In genomic region chr1:94503153-94503552, GRCh38 we compare ENCODE assay signal across 22 cellular contexts.
"Had no signal": no experiment of that assay in that cellular context is flagged by ENCODE, and none has a peak within 500 bp of the region (broad histone marks: within the 10 kb centered on the region; RNA-seq: fewer than 3 reads in every experiment).

No MANE protein-coding gene starts in this region.

- H3K9me3 Mint-ChIP-seq: IgD-negative memory B cell had no signal

- DNase-seq: Kasumi-1, MM.1S, NCI-H1092 treated with DMSO at 0.1 percent for 48 hours, NCI-H1436, NCI-H187, NCI-H2029, NCI-H2081 treated with DMSO at 0.1 percent for 48 hours, NCI-H2171, NCI-H226, NCI-H446, NCI-H510A, NCI-H524 treated with DMSO at 0.1 percent for 48 hours, NCI-H69, NCI-H774, Right ventricle myocardium superior, RPMI8226, SIG-M5 had no signal

- H3K4me3 Mint-ChIP-seq: IgD-negative memory B cell had no signal

- H3K9me3 ChIP-seq: SJSA1 had no signal

- H3K27me3 ChIP-seq: SJSA1 had no signal

- H3K4me1 ChIP-seq: SJSA1 had no signal

- H3K27me3 Mint-ChIP-seq: IgD-negative memory B cell had no signal

- H3K27ac ChIP-seq: KMS-11, SJSA1, SK-N-MC had no signal

- ATAC-seq: K562 had no signal

- H3K4me3 ChIP-seq: K562, SJSA1, SK-N-MC had no signal
